ENCODE assay signal across 18 cellular contexts in genomic region chr20:46652699-46653098, GRCh38. TPM values are rescaled to one million over a fixed set of nuclear protein-coding genes. Genes with fewer than 3 reads are reported as not detected.
"Had no signal": no experiment of that assay in that cellular context is flagged by ENCODE, and none has a peak within 500 bp of the region (broad histone marks: within the 10 kb centered on the region; RNA-seq: fewer than 3 reads in every experiment).

No MANE protein-coding gene starts in this region.

- H3K27me3 ChIP-seq: vagina had no signal

- H3K36me3 ChIP-seq: gastroesophageal sphincter, transverse colon, vagina had no signal

- H3K9ac ChIP-seq: parathyroid adenoma had no signal

- H3K4me1 ChIP-seq: parathyroid adenoma, vagina had no signal

- H2AFZ ChIP-seq: parathyroid adenoma had no signal

- H3K9me3 ChIP-seq: gastroesophageal sphincter, mucosa of descending colon, transverse colon, vagina had no signal

- H3K79me2 ChIP-seq: parathyroid adenoma had no signal

- FAIRE-seq: islet of Langerhans, TTC549 had no signal

- H3K27ac ChIP-seq: gastroesophageal sphincter, parathyroid adenoma, transverse colon, vagina had no signal

- ATAC-seq: gastroesophageal sphincter; mucosa of descending colon; naive thymus-derived CD4-positive, alpha-beta T cell; stimulated activated memory B cell treated with anti-CD40 and anti-IgM and Interleukin-4, amounts not matched to agents 10 μg/mL and 1 μg/mL and 100 μg/mL, for 72 hours; WTC11 had no signal

- DNase-seq: activated CD4-positive, alpha-beta T cell treated with anti-CD3 and anti-CD28 coated beads for 4 hours; activated gamma-delta T cell treated with Interleukin-2 at 50 U/mL for 16 hours; endodermal cell; mucosa of descending colon; naive thymus-derived CD4-positive, alpha-beta T cell; retina; stimulated activated CD4-positive, alpha-beta T cell treated with anti-CD3 and anti-CD28 coated beads, Interleukin-2, amount 100 ng/mL, for 48 hours; SW 1271; transverse colon had no signal

- H3K4me3 ChIP-seq: gastroesophageal sphincter, mucosa of descending colon, transverse colon, vagina had no signal

RNA-seq across cellular contexts. Expression of gene SLC13A3, which starts 1.4 kb away (rescaled TPM):
- total RNA-seq: lung microvascular endothelial cell; T-helper 2 cell treated with Interferon-gamma antibody and Interleukin-4, amounts not matched to agents 100 ng/mL and 5 ng/mL, for 36 hours had no signal
- polyA plus RNA-seq: naive thymus-derived CD4-positive, alpha-beta T cell had no signal

RNA-seq across cellular contexts. Expression of gene SLC2A10, which starts 56.8 kb away (rescaled TPM):
- total RNA-seq: T-helper 2 cell treated with Interferon-gamma antibody and Interleukin-4, amounts not matched to agents 100 ng/mL and 5 ng/mL, for 36 hours had no signal
- polyA plus RNA-seq: naive thymus-derived CD4-positive, alpha-beta T cell had no signal
